In genomic region chr9:138117836-138118235, GRCh38 we compare ENCODE assay signal across 15 cellular contexts.
DNase-seq lines count a peak whose midpoint lies in the region; ATAC-seq and TF ChIP-seq lines count a peak whose summit lies in the region.
"Had no signal": no experiment of that assay in that cellular context is flagged by ENCODE, and none has a peak within 500 bp of the region (broad histone marks: within the 10 kb centered on the region; RNA-seq: fewer than 3 reads in every experiment).

No MANE protein-coding gene starts in this region.

- no peaks in the 10 kb centered on the region for H3K9me3 Mint-ChIP-seq in chondrocyte (ENCODE audit: low read depth)
- no peaks in the 10 kb centered on the region for H3K9me3 Mint-ChIP-seq in activated naive CD8-positive, alpha-beta T cell treated with anti-CD3 and anti-CD28 coated beads, Interleukin-2, amount 50 U/mL, for 24 hours
- H3K9me3 Mint-ChIP-seq: CD8-positive, alpha-beta T cell had no signal

- H3K27ac Mint-ChIP-seq in chondrocyte (ENCODE audit: unreplicated experiment): no peak overlapping the region
- H3K27ac Mint-ChIP-seq in activated naive CD8-positive, alpha-beta T cell treated with anti-CD3 and anti-CD28 coated beads, Interleukin-2, amount 50 U/mL, for 24 hours: no peak overlapping the region
- H3K27ac Mint-ChIP-seq: B cell; CD8-positive, alpha-beta T cell had no signal

- no peaks in the 10 kb centered on the region for H3K9me3 ChIP-seq in left lung
- H3K9me3 ChIP-seq: BLaER1 treated with 17β-estradiol and CSF1 and Interleukin-3, amounts not matched to agents 10 nM and 100 nM; HAP-1 had no signal

- H3K36me3 Mint-ChIP-seq in chondrocyte (ENCODE audit: low read depth): peaks cover 1% of the 10 kb centered on the region
- no peaks in the 10 kb centered on the region for H3K36me3 Mint-ChIP-seq in activated naive CD8-positive, alpha-beta T cell treated with anti-CD3 and anti-CD28 coated beads, Interleukin-2, amount 50 U/mL, for 24 hours (ENCODE audit: low read depth)
- H3K36me3 Mint-ChIP-seq: CD8-positive, alpha-beta T cell had no signal

- H3K4me3 Mint-ChIP-seq in chondrocyte (ENCODE audit: unreplicated experiment): no peak overlapping the region
- no peak overlapping the region for H3K4me3 Mint-ChIP-seq in activated naive CD8-positive, alpha-beta T cell treated with anti-CD3 and anti-CD28 coated beads, Interleukin-2, amount 50 U/mL, for 24 hours
- H3K4me3 Mint-ChIP-seq: B cell; CD8-positive, alpha-beta T cell had no signal

- no peaks in the 10 kb centered on the region for H3K36me3 ChIP-seq in left lung
- H3K36me3 ChIP-seq: BLaER1 treated with 17β-estradiol and CSF1 and Interleukin-3, amounts not matched to agents 10 nM and 100 nM; HAP-1 had no signal

- H3K27ac ChIP-seq in left lung: no peak overlapping the region
- H3K27ac ChIP-seq: BLaER1 treated with 17β-estradiol and CSF1 and Interleukin-3, amounts not matched to agents 10 nM and 100 nM had no signal

- 75 to 79% methylated on average over 4 to 5 of the region's 6 CpGs for WGBS in lower leg skin, 2 donors

- H3K27me3 ChIP-seq in left lung: peaks cover 0 to 24% of the 10 kb centered on the region in 2 donors
- H3K27me3 ChIP-seq: BLaER1 treated with 17β-estradiol and CSF1 and Interleukin-3, amounts not matched to agents 10 nM and 100 nM had no signal

- no peaks in the 10 kb centered on the region for H3K4me1 Mint-ChIP-seq in chondrocyte (ENCODE audit: low read depth)
- no peaks in the 10 kb centered on the region for H3K4me1 Mint-ChIP-seq in activated naive CD8-positive, alpha-beta T cell treated with anti-CD3 and anti-CD28 coated beads, Interleukin-2, amount 50 U/mL, for 24 hours
- H3K4me1 Mint-ChIP-seq: B cell had no signal

- DNase-seq in cardiac septum (ENCODE audit: low spot score) (peak; percentile 36), left cardiac atrium (no peak), chondrocyte (ENCODE audit: low spot score) (peak; percentile 67), left lung (peak; percentile 11 to 19), mucosa of gallbladder (ENCODE audit: low spot score) (no peak), lower leg skin (ENCODE audit: low spot score in 2 of 2) (no peak)
- DNase-seq in activated naive CD8-positive, alpha-beta T cell treated with anti-CD3 and anti-CD28 coated beads, Interleukin-2, amount 50 U/mL, for 24 hours: no peak
- DNase-seq: Calu3; CD8-positive, alpha-beta T cell; DMS79 treated with DMSO at 0.1 percent for 48 hours; GF-D8 had no signal

- intact Hi-C loops in cardiac septum (cut with DNase I) (no loop called here), left cardiac atrium (cut with DNase I) (no loop called here), left lung (cut with DNase I) (no loop called here), lower leg skin (cut with DNase I; ENCODE audit: low total_unique reads) (no loop called here)

- TF ChIP-seq POLR2A in lower leg skin (IDR thresholded peaks at IDR 0.05): no peak

- H3K4me3 ChIP-seq in left lung: no peak overlapping the region
- H3K4me3 ChIP-seq in lower leg skin (ENCODE audit: low read depth, poor library complexity, severe bottlenecking): no peak overlapping the region
- H3K4me3 ChIP-seq: BLaER1 treated with 17β-estradiol and CSF1 and Interleukin-3, amounts not matched to agents 10 nM and 100 nM; HAP-1 had no signal

- peaks cover 2% of the 10 kb centered on the region for H3K27me3 Mint-ChIP-seq in chondrocyte (ENCODE audit: low read depth)
- H3K27me3 Mint-ChIP-seq in activated naive CD8-positive, alpha-beta T cell treated with anti-CD3 and anti-CD28 coated beads, Interleukin-2, amount 50 U/mL, for 24 hours: peaks cover 2% of the 10 kb centered on the region

- H3K4me1 ChIP-seq in left lung: no peaks in the 10 kb centered on the region
- H3K4me1 ChIP-seq: HAP-1 had no signal

- no peak for ATAC-seq in left cardiac atrium
- no peak for ATAC-seq in left lung
- ATAC-seq in activated naive CD8-positive, alpha-beta T cell treated with anti-CD3 and anti-CD28 coated beads, Interleukin-2, amount 50 U/mL, for 24 hours: no peak
- ATAC-seq: CD8-positive, alpha-beta T cell; HepG2 had no signal

- TF ChIP-seq CTCF in chondrocyte (IDR thresholded peaks at IDR 0.05): no peak
- no peak for TF ChIP-seq CTCF in left lung (IDR thresholded peaks at IDR 0.05)
- TF ChIP-seq CTCF in lower leg skin (IDR thresholded peaks at IDR 0.05): no peak

Comparison
In these comparisons a context has a peak if more than half of its experiments do, and no peak if none do; other contexts are left out.
1. DNase-seq: peak in cardiac septum (single experiment), chondrocyte (single experiment) and left lung (2 of 2); none in left cardiac atrium (single experiment), activated naive CD8-positive, alpha-beta T cell treated with anti-CD3 and anti-CD28 coated beads, Interleukin-2, amount 50 U/mL, for 24 hours (single experiment), mucosa of gallbladder (single experiment) and lower leg skin (0 of 2).